In the genomic region with DNA sequence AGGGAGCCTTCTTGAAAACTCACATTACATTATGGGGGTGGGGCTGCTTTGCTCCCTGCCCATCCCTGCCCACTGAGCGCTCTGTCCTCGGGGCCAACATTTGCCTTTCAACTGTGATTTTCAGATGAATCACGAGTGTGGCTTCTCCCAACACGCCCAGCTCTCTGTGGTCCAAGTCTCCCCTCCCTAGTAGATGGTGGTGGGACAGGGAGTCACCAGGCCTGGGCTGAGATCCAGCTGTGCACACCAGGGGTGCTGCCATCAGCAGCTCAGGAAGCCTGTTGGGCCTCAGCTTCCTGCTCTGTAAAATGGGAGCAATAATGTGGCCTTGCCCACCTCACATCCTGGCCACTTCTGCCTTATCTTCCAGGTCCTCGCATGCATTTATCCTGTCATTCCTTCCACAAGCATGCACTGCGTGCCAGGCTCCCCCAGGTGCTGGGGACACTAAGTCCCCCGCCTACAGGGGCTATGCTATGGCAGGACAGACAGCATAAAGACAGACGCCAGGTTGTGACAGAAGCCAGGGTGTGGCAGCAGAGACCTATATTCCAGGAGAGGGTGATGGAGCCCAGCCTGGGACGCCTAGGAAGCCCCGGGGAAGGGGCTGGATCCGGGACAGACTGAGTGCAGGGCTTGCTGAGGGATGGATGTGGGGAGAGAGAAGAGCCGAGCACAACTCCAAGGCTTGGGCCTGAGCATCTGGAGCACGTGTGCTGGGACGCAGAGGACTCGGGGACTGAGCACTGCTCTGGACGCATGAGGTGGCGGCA, we compare ENCODE assay signal across 14 cellular contexts. TPM values are rescaled to one million over a fixed set of nuclear protein-coding genes. Genes with fewer than 3 reads are reported as not detected.
"Had no signal": no experiment of that assay in that cellular context is flagged by ENCODE, and none has a peak within 500 bp of the region (broad histone marks: within the 10 kb centered on the region; RNA-seq: fewer than 3 reads in every experiment).

No MANE protein-coding gene starts in this region.

- H3K36me3 ChIP-seq: adrenal gland, colonic mucosa, esophagus squamous epithelium, tibial artery had no signal

- FAIRE-seq: urothelium cell line had no signal

- H3K4me1 ChIP-seq: colonic mucosa, tibial artery had no signal

- H3K27ac ChIP-seq: adrenal gland, colonic mucosa, esophagus squamous epithelium, tibial artery had no signal

- ATAC-seq: stimulated activated naive B cell treated with anti-CD40 and anti-IgM and Interleukin-4, amounts not matched to agents 10 μg/mL and 1 μg/mL and 100 μg/mL, for 72 hours had no signal

- H3K9me3 ChIP-seq: adrenal gland, colonic mucosa, esophagus squamous epithelium, tibial artery had no signal

- H3K27me3 ChIP-seq: adrenal gland, colonic mucosa had no signal

- H3K4me3 ChIP-seq: adrenal gland, colonic mucosa, esophagus squamous epithelium, tibial artery had no signal

- DNase-seq: activated CD4-positive, alpha-beta memory T cell treated with anti-CD3 and anti-CD28 coated beads, Interleukin-2, amount 10 ng/mL, durations not matched to agents 7 days and 5 days; activated CD4-positive, alpha-beta T cell treated with anti-CD3 and anti-CD28 coated beads for 4 hours; activated naive CD4-positive, alpha-beta T cell treated with anti-CD3 and anti-CD28 coated beads, Interleukin-2, amount 10 ng/mL, durations not matched to agents 7 days and 5 days; activated T-cell treated with anti-CD3 and anti-CD28 coated beads, Interleukin-2, amount 50 U/mL, for 24 hours; adrenal gland; caudate nucleus; colonic mucosa; esophagus squamous epithelium; foreskin fibroblast; immature natural killer cell; stimulated activated naive B cell treated with anti-CD40 and anti-IgM and Interleukin-4, amounts not matched to agents 10 μg/mL and 1 μg/mL and 100 μg/mL, for 72 hours; tibial artery had no signal

RNA-seq across cellular contexts. Expression of a gene that starts 30.5 kb away (rescaled TPM):
- total RNA-seq: myocyte had no signal
